ENCODE assay signal across 1 cellular context in the genomic region with DNA sequence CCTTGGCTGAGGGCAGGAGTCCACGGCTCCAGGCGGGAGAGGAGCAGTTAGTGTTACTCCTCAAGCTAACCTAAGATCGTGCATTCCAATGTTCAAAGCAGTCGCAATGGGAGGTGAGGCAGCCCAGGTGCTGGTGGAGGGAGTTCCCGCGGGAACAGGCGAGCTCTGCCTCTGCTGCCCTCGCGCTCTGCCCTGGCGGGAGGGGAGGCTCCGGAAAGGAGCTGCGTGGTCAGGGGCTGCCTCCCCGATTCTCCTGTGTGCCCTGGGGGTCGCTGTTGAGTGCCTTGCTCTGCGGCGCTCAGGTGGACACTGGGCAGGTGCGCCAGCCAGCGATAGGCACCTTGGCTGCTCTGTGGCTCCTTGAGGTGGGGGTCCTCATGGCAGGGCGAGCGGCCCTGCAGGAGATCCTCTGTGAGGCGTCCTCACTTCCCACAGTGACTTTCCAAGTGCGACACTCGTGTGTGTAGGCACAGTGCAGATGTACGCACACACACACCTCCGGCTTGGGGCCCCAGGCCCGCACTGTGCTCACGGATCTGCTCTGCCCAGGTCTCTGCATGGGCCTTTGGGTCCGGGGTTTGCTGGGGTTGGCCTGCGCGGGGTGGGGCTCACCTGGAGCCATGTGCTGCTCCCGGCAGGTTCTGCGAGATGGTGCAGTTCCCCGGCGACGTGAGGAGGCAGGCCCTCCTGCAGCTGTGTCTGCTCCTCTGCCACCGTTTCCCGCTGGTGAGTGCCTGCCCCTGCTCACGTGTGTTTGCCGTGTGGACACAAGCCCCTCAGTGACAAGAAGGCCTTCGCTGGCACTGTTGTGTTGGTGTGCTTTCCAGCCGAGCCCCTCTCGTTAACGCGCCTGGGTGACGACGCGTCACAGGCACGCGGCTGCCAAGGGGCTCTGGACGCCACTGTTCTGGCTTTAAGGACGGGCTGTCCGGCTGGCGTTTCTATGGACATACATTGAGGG.
A peak's percentile ranks its signal among the peaks of the same experiment; 100 is the strongest.
TF ChIP-seq lines count a peak whose summit lies in the region.

No MANE protein-coding gene starts in this region.

TF ChIP-seq in K562, 482 proteins besides CTCF, POLR2A, EP300 and RAD21:
- 0 out of 2 replicates have a peak, but pooled peaks have one; percentile 46 for TF ChIP-seq POLR2G (IDR thresholded peaks at IDR 0.05; ENCODE audit: low read depth, low read length)
- peak; percentile 47 for TF ChIP-seq RBM22 (IDR thresholded peaks at IDR 0.05; ENCODE audit: low read depth, low read length, poor library complexity, severe bottlenecking)
- TF ChIP-seq POLR2B (IDR thresholded peaks at IDR 0.05; ENCODE audit: low read depth, partially characterized antibody) = no peak
